8 cellular contexts compared by ENCODE assay signal in genomic region chr13:42405665-42406390, GRCh38.
DNase-seq lines count a peak whose midpoint lies in the region; FAIRE-seq and TF ChIP-seq lines count a peak whose summit lies in the region.

No MANE protein-coding gene starts in this region.

- TF ChIP-seq POLR2A in GM12892 (IDR thresholded peaks at IDR 0.05; ENCODE audit: low read depth, low read length) (peak; percentile 36; the same call in 1 of the 2 replicates), erythroblast (IDR thresholded peaks at IDR 0.05; ENCODE audit: low read length) (no peak)

- no peak for TF ChIP-seq CTCF in RWPE1 (conservative IDR thresholded peaks at IDR 0.05; ENCODE audit: low read depth)

- H3K27ac ChIP-seq in RWPE1 (no peak overlapping the region), epithelial cell of prostate (no peak overlapping the region)

- DNase-seq in GM12892 (ENCODE audit: insufficient read length): no peak
- DNase-seq in GOT3 (lab: John Stamatoyannopoulos, UW): peak; percentile 4
- DNase-seq in RWPE1 (ENCODE audit: low spot score): peak; percentile 50
- DNase-seq in epithelial cell of prostate (ENCODE audit: low read depth, low spot score): peak; percentile 22
- no peak for DNase-seq in erythroblast (lab: John Stamatoyannopoulos, UW)
- DNase-seq in NCI-H1417 (lab: John Stamatoyannopoulos, UW): no peak
- DNase-seq in NCI-H1436 treated with DMSO at 0.1 percent for 48 hours (lab: John Stamatoyannopoulos, UW): no peak
- DNase-seq in cardiac septum (ENCODE audit: low spot score): no peak

- FAIRE-seq in GM12892 (lab: Jason Lieb, UNC): peak; percentile 97

- intact Hi-C loops in cardiac septum (cut with DNase I): no loop called here

- CTCF ChIA-PET in RWPE1 (lab: Yijun Ruan, JAX): no interaction called here

- POLR2A ChIA-PET in RWPE1 (lab: Yijun Ruan, JAX; ENCODE audit: low non-redundant PET): no interaction called here

Comparison
In these comparisons a context has a peak if more than half of its experiments do, and no peak if none do; other contexts are left out.
1. DNase-seq: peak in GOT3 (single experiment), RWPE1 (single experiment) and epithelial cell of prostate (single experiment); none in GM12892 (single experiment), erythroblast (0 of 2), NCI-H1417 (0 of 3), NCI-H1436 treated with DMSO at 0.1 percent for 48 hours (single experiment) and cardiac septum (single experiment).